9 cellular contexts compared by ENCODE assay signal in the genomic region with DNA sequence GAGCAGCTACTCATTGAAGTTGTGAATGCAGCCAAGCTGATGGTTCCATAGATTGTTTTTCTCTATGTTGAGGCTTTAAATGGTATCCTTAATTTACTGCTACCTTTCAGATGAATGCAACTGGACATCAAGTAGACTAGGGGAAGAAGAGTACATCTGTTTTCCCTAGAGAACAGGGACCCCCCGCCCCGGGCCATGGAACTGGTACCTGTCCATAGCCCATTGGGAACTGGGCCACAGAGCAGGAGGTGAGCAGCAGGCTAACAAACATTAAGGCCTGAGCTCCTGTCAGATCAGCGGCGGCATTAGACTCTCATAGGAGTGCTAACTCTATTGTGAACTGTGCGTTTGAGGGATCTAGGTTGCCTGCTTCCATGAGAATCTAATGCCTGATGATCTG.
"Had no signal": no experiment of that assay in that cellular context is flagged by ENCODE, and none has a peak within 500 bp of the region (broad histone marks: within the 10 kb centered on the region; RNA-seq: fewer than 3 reads in every experiment).

No MANE protein-coding gene starts in this region.

- H3K36me3 ChIP-seq: HAP-1 had no signal

- ATAC-seq: GM23338, HCT116 had no signal

- DNase-seq: GOT3, H7, H9, HCEC 1CT, HFFc6 had no signal

- H3K4me3 Mint-ChIP-seq: GM23338, H9, HFFc6 had no signal

- H3K4me3 ChIP-seq: GM23248, GM23338, HAP-1 had no signal

- H3K27ac ChIP-seq: GM23248 had no signal

- H3K27ac Mint-ChIP-seq: GM23338, H9, HFFc6 had no signal

- H3K4me1 ChIP-seq: HAP-1 had no signal

- H3K4me1 Mint-ChIP-seq: GM23338, H9 had no signal

- H3K9me3 ChIP-seq: HAP-1 had no signal
